Comparison of ENCODE assay signal across 12 cellular contexts in genomic region chr12:27548301-27549199, GRCh38. TPM values are rescaled to one million over a fixed set of nuclear protein-coding genes. Genes with fewer than 3 reads are reported as not detected.
A peak's percentile ranks its signal among the peaks of the same experiment; 100 is the strongest.
DNase-seq lines count a peak whose midpoint lies in the region; ATAC-seq, FAIRE-seq and TF ChIP-seq lines count a peak whose summit lies in the region.
"Had no signal": no experiment of that assay in that cellular context is flagged by ENCODE, and none has a peak within 500 bp of the region (broad histone marks: within the 10 kb centered on the region; RNA-seq: fewer than 3 reads in every experiment).

No MANE protein-coding gene starts in this region.

- no peak overlapping the region for H3K9ac ChIP-seq in fibroblast of lung (ENCODE audit: insufficient read depth, low read length)

- H3K4me1 ChIP-seq in fibroblast of lung (ENCODE audit: control insufficient read depth, extremely low read depth, insufficient read depth, low read length) = peaks cover 24% of the 10 kb centered on the region

- H2AFZ ChIP-seq in fibroblast of lung (ENCODE audit: low read length) = no peak overlapping the region

- TF ChIP-seq CTCF in RWPE1 (conservative IDR thresholded peaks at IDR 0.05; ENCODE audit: low read depth) (no peak), fibroblast of lung (conservative IDR thresholded peaks at IDR 0.05 in 1 of 2, IDR thresholded peaks at IDR 0.05 in 1 of 2; ENCODE audit: low read depth in 1 of 2, low read length in 2 of 2) (no peak)

- peak overlapping the region; percentile 80 for H3K27ac ChIP-seq in RWPE1
- peak overlapping the region; percentile 91 for H3K27ac ChIP-seq in fibroblast of lung (ENCODE audit: insufficient read depth, low read length)

- H3K9me3 ChIP-seq in fibroblast of lung (ENCODE audit: control insufficient read depth, insufficient read depth, low read depth, low read length) = no peaks in the 10 kb centered on the region

- FAIRE-seq in HTR-8/SVneo (lab: Jason Lieb, UNC) = peak; percentile 73
- FAIRE-seq: GM12891 had no signal

- peaks cover 17% of the 10 kb centered on the region for H3K27me3 Mint-ChIP-seq in stimulated activated memory B cell treated with anti-CD40 and anti-IgM and Interleukin-4, amounts not matched to agents 10 μg/mL and 1 μg/mL and 100 μg/mL, for 72 hours
- H3K27me3 Mint-ChIP-seq: brain had no signal

- POLR2A ChIA-PET in RWPE1 (lab: Yijun Ruan, JAX; ENCODE audit: low non-redundant PET) = no interaction called here

- H3K27ac Mint-ChIP-seq in stimulated activated memory B cell treated with anti-CD40 and anti-IgM and Interleukin-4, amounts not matched to agents 10 μg/mL and 1 μg/mL and 100 μg/mL, for 72 hours = no peak overlapping the region

- CTCF ChIA-PET in RWPE1 (lab: Yijun Ruan, JAX) = interaction anchor here (0.5 kb wide), 1 partner anchor 552 kb away, joined by 6 read pairs; no protein-coding TSS in a partner anchor

- no peaks in the 10 kb centered on the region for H3K9me3 Mint-ChIP-seq in stimulated activated memory B cell treated with anti-CD40 and anti-IgM and Interleukin-4, amounts not matched to agents 10 μg/mL and 1 μg/mL and 100 μg/mL, for 72 hours

- H3K4me3 Mint-ChIP-seq in stimulated activated memory B cell treated with anti-CD40 and anti-IgM and Interleukin-4, amounts not matched to agents 10 μg/mL and 1 μg/mL and 100 μg/mL, for 72 hours = no peak overlapping the region

- peak; percentile 28 for ATAC-seq in stimulated activated memory B cell treated with anti-CD40 and anti-IgM and Interleukin-4, amounts not matched to agents 10 μg/mL and 1 μg/mL and 100 μg/mL, for 72 hours

- H3K79me2 ChIP-seq in fibroblast of lung (ENCODE audit: control insufficient read depth, insufficient read depth, low read length) = peaks cover 69% of the 10 kb centered on the region

- no peaks in the 10 kb centered on the region for H3K27me3 ChIP-seq in fibroblast of lung (ENCODE audit: control insufficient read depth, insufficient read depth, low read length)

- peaks cover 12% of the 10 kb centered on the region for H3K4me1 Mint-ChIP-seq in stimulated activated memory B cell treated with anti-CD40 and anti-IgM and Interleukin-4, amounts not matched to agents 10 μg/mL and 1 μg/mL and 100 μg/mL, for 72 hours

- no peaks in the 10 kb centered on the region for H3K36me3 ChIP-seq in fibroblast of lung (ENCODE audit: control insufficient read depth, insufficient read depth, low read length)

- DNase-seq in HTR-8/SVneo (ENCODE audit: insufficient read length, low spot score) (no peak), RWPE1 (ENCODE audit: low spot score) (no peak), fibroblast of lung (ENCODE audit: low read depth in 2 of 2) (no peak), NCI-H345 treated with DMSO at 0.1 percent for 48 hours (lab: John Stamatoyannopoulos, UW; ENCODE audit: unreplicated experiment) (no peak), OCI-M2 (lab: John Stamatoyannopoulos, UW; ENCODE audit: unreplicated experiment) (no peak), NCI-H226 (no peak), GOT3 (lab: John Stamatoyannopoulos, UW) (no peak)
- DNase-seq: NCI-H2227 treated with DMSO at 0.1 percent for 48 hours, T-helper 1 cell had no signal

- no peaks in the 10 kb centered on the region for H3K36me3 Mint-ChIP-seq in stimulated activated memory B cell treated with anti-CD40 and anti-IgM and Interleukin-4, amounts not matched to agents 10 μg/mL and 1 μg/mL and 100 μg/mL, for 72 hours

- peak overlapping the region in 1 of 4 experiments; percentile 3 for H3K4me3 ChIP-seq in fibroblast of lung (replicated peaks in 1 of 4; ENCODE audit: control extremely low read depth in 1 of 4, insufficient read depth in 1 of 4, low read depth in 3 of 4, low read length in 4 of 4)

- H4K20me1 ChIP-seq in fibroblast of lung (ENCODE audit: control insufficient read depth, extremely low read depth, insufficient read depth, low read length) = no peaks in the 10 kb centered on the region

- peak overlapping the region; percentile 73 for H3K4me2 ChIP-seq in fibroblast of lung (ENCODE audit: extremely low read depth, insufficient read depth, low read length)

RNA-seq across cellular contexts. Expression of gene PPFIBP1, which starts 24.5 kb away (rescaled TPM):
- total RNA-seq in fibroblast of lung = 51.4 and 93.0 TPM in 2 replicates
- 46.8 and 65.1 TPM in 2 replicates for polyA plus RNA-seq in fibroblast of lung
- polyA plus RNA-seq in fibroblast of lung (2012) = 26.7 and 40.5 TPM in 2 replicates
- polyA minus RNA-seq in fibroblast of lung (ENCODE audit: low replicate concordance) = 29.9 and 58.7 TPM in 2 replicates
